ENCODE assay signal across 23 cellular contexts in the genomic region with DNA sequence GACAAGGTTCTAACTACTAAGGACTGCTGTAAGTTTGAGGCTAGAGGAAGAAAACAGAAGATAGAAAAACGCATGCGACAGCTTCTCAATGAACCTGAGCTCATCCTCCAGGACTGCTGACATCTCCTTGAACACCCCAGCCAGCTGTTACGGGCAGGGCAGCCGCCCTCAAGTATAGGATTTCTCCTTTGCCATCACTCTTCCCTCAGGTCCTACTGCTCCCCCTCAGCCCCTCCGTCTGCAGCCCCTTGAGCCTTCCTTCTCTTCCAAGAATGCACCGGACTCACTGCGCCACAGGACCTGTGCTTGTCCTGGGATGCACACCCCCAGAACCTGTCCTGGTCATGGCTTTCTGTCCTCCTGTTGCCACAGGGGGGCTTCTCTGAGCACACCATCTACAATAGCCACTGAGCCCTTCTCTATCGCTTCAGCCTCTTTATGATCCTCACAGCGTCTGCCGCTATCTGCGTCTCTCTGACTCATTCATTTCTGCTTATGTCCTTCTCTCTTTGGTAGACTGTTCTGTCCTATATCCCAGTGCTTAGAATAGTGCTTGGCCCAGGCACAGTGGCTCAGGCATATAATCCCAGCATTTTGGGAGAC. TPM values are rescaled to one million over a fixed set of nuclear protein-coding genes. Genes with fewer than 3 reads are reported as not detected.
DNase-seq lines count a peak whose midpoint lies in the region; ATAC-seq lines count a peak whose summit lies in the region.
"Had no signal": no experiment of that assay in that cellular context is flagged by ENCODE, and none has a peak within 500 bp of the region (broad histone marks: within the 10 kb centered on the region; RNA-seq: fewer than 3 reads in every experiment).

No MANE protein-coding gene starts in this region.

- intact Hi-C loops in posterior vena cava (cut with DNase I), result no loop called here

- no peaks in the 10 kb centered on the region for H3K36me3 Mint-ChIP-seq in activated T-helper 17 cell treated with anti-CD3 and anti-CD28 coated beads, Interleukin-2, amount 50 U/mL, for 72 hours (ENCODE audit: low read depth)

- H3K4me1 Mint-ChIP-seq in activated T-helper 17 cell treated with anti-CD3 and anti-CD28 coated beads, Interleukin-2, amount 50 U/mL, for 72 hours, result peaks cover 20% of the 10 kb centered on the region
- H3K4me1 Mint-ChIP-seq: B cell had no signal

- peaks cover 9% of the 10 kb centered on the region for H3K27me3 Mint-ChIP-seq in activated T-helper 17 cell treated with anti-CD3 and anti-CD28 coated beads, Interleukin-2, amount 50 U/mL, for 72 hours
- H3K27me3 Mint-ChIP-seq: CD4-positive, alpha-beta T cell had no signal

- no peaks in the 10 kb centered on the region for H3K9me3 Mint-ChIP-seq in activated T-helper 17 cell treated with anti-CD3 and anti-CD28 coated beads, Interleukin-2, amount 50 U/mL, for 72 hours
- H3K9me3 Mint-ChIP-seq: CD4-positive, alpha-beta T cell had no signal

- H3K27ac Mint-ChIP-seq in activated T-helper 17 cell treated with anti-CD3 and anti-CD28 coated beads, Interleukin-2, amount 50 U/mL, for 72 hours, result peak overlapping the region; percentile 59
- H3K27ac Mint-ChIP-seq: B cell; CD4-positive, alpha-beta T cell had no signal

- no peak overlapping the region for H3K4me3 Mint-ChIP-seq in activated T-helper 17 cell treated with anti-CD3 and anti-CD28 coated beads, Interleukin-2, amount 50 U/mL, for 72 hours
- H3K4me3 Mint-ChIP-seq: B cell; CD4-positive, alpha-beta T cell had no signal

- ATAC-seq in activated T-helper 17 cell treated with anti-CD3 and anti-CD28 coated beads, Interleukin-2, amount 50 U/mL, for 72 hours (replicated peaks), result no peak
- ATAC-seq in GM18867 (IDR thresholded peaks at IDR 0.05; ENCODE audit: unreplicated experiment), result no peak
- ATAC-seq: GM12878, HepG2 had no signal

- DNase-seq in activated CD8-positive, alpha-beta memory T cell treated with anti-CD3 and anti-CD28 coated beads, Interleukin-2, amount 50 U/mL, for 48 hours, result peak; percentile 50
- no peak for DNase-seq in activated CD8-positive, alpha-beta memory T cell treated with anti-CD3 and anti-CD28 coated beads, Interleukin-2, amount 50 U/mL, for 4 hours
- DNase-seq in islet precursor cell, result peak; percentile 52
- peak; percentile 67 for DNase-seq in posterior vena cava (ENCODE audit: low spot score)
- DNase-seq in NCI-H187 (lab: John Stamatoyannopoulos, UW), result no peak
- no peak for DNase-seq in SIG-M5 (lab: John Stamatoyannopoulos, UW)
- DNase-seq: 8988T; CD4-positive, alpha-beta T cell; GF-D8; KG1; MV-4-11; NCI-H1694 treated with DMSO at 0.1 percent for 48 hours; NCI-H2107; NCI-H345; NCI-H526; PC-3; RPMI8226; SHP77 treated with DMSO at 0.1 percent for 48 hours had no signal

RNA-seq across cellular contexts. Expression of gene XYLT2, which starts 15.7 kb away (rescaled TPM):
- total RNA-seq in activated T-helper 17 cell treated with anti-CD3 and anti-CD28 coated beads, Interleukin-2, amount 50 U/mL, for 72 hours, result 10 to 100 TPM; 38.5 to 95.1 TPM
- 10 to 100 TPM; 18.1 to 21.9 TPM for total RNA-seq in posterior vena cava

RNA-seq across cellular contexts. Expression of gene MRPL27, which starts 42.7 kb away (rescaled TPM):
- total RNA-seq in activated T-helper 17 cell treated with anti-CD3 and anti-CD28 coated beads, Interleukin-2, amount 50 U/mL, for 72 hours, result 100 to 1,000 TPM in 1 of 2 donors, 10 to 100 TPM in 1; 63.3 to 109 TPM
- 10 to 100 TPM; 38.2 to 40.1 TPM for total RNA-seq in posterior vena cava

RNA-seq across cellular contexts. Expression of gene EME1, which starts 42.8 kb away (rescaled TPM):
- total RNA-seq in activated T-helper 17 cell treated with anti-CD3 and anti-CD28 coated beads, Interleukin-2, amount 50 U/mL, for 72 hours, result 10 to 100 TPM; 20.8 to 48.7 TPM
- 1 to 10 TPM in 1 of 2 donors, under 1 TPM in 1; 0.62 to 1.4 TPM for total RNA-seq in posterior vena cava

RNA-seq across cellular contexts. Expression of gene TMEM92, which starts 56.0 kb away (rescaled TPM):
- under 1 TPM in 1 of 2 donors, not detected in 1; 0.16 TPM for total RNA-seq in activated T-helper 17 cell treated with anti-CD3 and anti-CD28 coated beads, Interleukin-2, amount 50 U/mL, for 72 hours
- total RNA-seq in posterior vena cava, result under 1 TPM; 0.33 to 0.60 TPM
- total RNA-seq: B cell; CD4-positive, alpha-beta T cell; HepG2 had no signal

Comparison
In these comparisons a context has a peak if more than half of its experiments do, and no peak if none do; other contexts are left out.
1. DNase-seq: peak in activated CD8-positive, alpha-beta memory T cell treated with anti-CD3 and anti-CD28 coated beads, Interleukin-2, amount 50 U/mL, for 48 hours (single experiment), islet precursor cell (single experiment) and posterior vena cava (single experiment); none in activated CD8-positive, alpha-beta memory T cell treated with anti-CD3 and anti-CD28 coated beads, Interleukin-2, amount 50 U/mL, for 4 hours (single experiment), NCI-H187 (0 of 2) and SIG-M5 (single experiment).
2. RNA of gene EME1, which starts 42.8 kb away (total RNA-seq): 20.8 to 48.7 TPM in activated T-helper 17 cell treated with anti-CD3 and anti-CD28 coated beads, Interleukin-2, amount 50 U/mL, for 72 hours; 0.62 to 1.4 TPM in posterior vena cava; every median in the first group is over 4 times any median in the second.